1 cellular context compared by ENCODE assay signal in the genomic region with DNA sequence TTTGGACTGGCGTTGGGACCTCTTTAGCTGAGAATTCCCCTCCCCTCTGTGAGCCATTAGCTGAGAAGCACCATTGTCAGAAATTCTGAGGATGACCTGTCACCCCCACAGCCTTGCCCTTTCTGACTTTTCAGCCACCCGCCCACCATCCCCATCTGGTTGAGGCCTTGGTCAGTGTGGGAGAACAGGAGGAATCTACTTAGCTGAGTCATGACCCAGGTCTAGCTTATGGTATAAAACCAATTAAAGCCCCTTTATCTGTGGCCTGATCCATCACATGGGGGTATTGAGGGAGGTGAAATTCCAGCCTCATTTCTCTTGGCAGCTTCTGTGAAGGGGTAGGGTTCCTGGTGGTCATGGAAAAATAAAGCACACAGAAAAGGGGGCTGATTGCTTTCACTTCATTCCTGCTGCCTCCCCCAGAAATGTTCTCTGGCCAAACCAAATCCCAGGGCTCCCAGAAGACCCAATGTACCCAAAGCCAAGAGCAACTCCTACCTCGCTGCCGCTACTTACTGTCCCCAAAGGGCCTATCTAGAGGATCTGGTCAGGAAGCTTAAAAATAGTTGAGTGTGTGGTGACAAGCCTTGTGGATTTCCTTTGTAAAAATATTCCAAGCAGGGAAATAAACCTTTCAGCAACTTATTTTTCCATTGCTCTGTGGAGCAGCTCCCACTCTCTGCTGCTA.
A peak's percentile ranks its signal among the peaks of the same experiment; 100 is the strongest.
TF ChIP-seq lines count a peak whose summit lies in the region.

No MANE protein-coding gene starts in this region.

TF ChIP-seq in IMR-90, 13 proteins besides CTCF, POLR2A, EP300 and RAD21:
- no peak for TF ChIP-seq FOS (IDR thresholded peaks at IDR 0.05; ENCODE audit: low read depth, low read length)
- no peak for TF ChIP-seq NFE2L2 (IDR thresholded peaks at IDR 0.05; ENCODE audit: low read depth, low read length)
- no peak for TF ChIP-seq CEBPB (IDR thresholded peaks at IDR 0.05; ENCODE audit: low read depth, low read length)
- TF ChIP-seq, protein P1, sequence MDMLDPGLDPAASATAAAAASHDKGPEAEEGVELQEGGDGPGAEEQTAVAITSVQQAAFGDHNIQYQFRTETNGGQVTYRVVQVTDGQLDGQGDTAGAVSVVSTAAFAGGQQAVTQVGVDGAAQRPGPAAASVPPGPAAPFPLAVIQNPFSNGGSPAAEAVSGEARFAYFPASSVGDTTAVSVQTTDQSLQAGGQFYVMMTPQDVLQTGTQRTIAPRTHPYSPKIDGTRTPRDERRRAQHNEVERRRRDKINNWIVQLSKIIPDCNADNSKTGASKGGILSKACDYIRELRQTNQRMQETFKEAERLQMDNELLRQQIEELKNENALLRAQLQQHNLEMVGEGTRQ (IDR thresholded peaks at IDR 0.05; ENCODE audit: low read depth, low read length) = no peak
- peak; percentile 34 for TF ChIP-seq RCOR1 (IDR thresholded peaks at IDR 0.05; ENCODE audit: insufficient replicate concordance, low read length)
